ENCODE assay signal across 24 cellular contexts in the genomic region with DNA sequence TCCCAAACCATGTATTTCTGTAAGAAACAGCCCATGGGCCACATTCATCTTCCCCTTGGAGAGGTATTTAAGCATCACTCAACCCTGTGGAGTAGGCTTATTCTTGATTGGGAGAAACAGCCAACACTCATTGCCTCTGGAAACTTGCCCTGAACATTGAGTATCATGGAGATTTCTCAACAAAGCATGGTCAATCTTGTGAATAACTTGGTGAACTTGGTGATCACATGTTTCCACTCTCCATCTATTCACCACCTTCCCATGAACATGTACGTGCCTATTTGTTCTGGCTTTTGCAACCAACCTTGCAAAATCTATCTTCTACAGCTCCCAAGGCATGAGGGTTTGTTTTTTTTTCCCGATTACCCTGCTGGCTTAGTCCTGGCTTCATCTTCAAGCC.
"Had no signal": no experiment of that assay in that cellular context is flagged by ENCODE, and none has a peak within 500 bp of the region (broad histone marks: within the 10 kb centered on the region; RNA-seq: fewer than 3 reads in every experiment).

No MANE protein-coding gene starts in this region.

- H3K9me3 ChIP-seq: lower lobe of right lung, neutrophil, sigmoid colon, stomach, testis, tibial artery had no signal

- H3K36me3 Mint-ChIP-seq: immature natural killer cell; natural killer cell; stimulated activated effector memory CD8-positive, alpha-beta T cell treated with anti-CD3 and anti-CD28 coated beads, Interleukin-12 subunit alpha, Interleukin-12 subunit beta, amount 100 ng/mL, for 72 hours; type B pancreatic cell had no signal

- H3K27ac Mint-ChIP-seq: immature natural killer cell; natural killer cell; progenitor cell of endocrine pancreas; stimulated activated effector memory CD8-positive, alpha-beta T cell treated with anti-CD3 and anti-CD28 coated beads, Interleukin-12 subunit alpha, Interleukin-12 subunit beta, amount 100 ng/mL, for 72 hours; type B pancreatic cell had no signal

- H3K4me3 Mint-ChIP-seq: immature natural killer cell; natural killer cell; neural crest cell; stimulated activated effector memory CD8-positive, alpha-beta T cell treated with anti-CD3 and anti-CD28 coated beads, Interleukin-12 subunit alpha, Interleukin-12 subunit beta, amount 100 ng/mL, for 72 hours; type B pancreatic cell had no signal

- H3K27ac ChIP-seq: dorsolateral prefrontal cortex, foreskin keratinocyte, lower lobe of right lung, neutrophil, parathyroid adenoma, sigmoid colon, stomach, testis, tibial artery had no signal

- H3K4me1 ChIP-seq: foreskin keratinocyte, lower lobe of right lung, parathyroid adenoma, stomach had no signal

- H3K27me3 ChIP-seq: foreskin keratinocyte, neutrophil, sigmoid colon, stomach, testis, tibial artery had no signal

- ATAC-seq: foreskin keratinocyte; left ventricle myocardium superior; lower lobe of right lung; natural killer cell; stimulated activated effector memory CD8-positive, alpha-beta T cell treated with anti-CD3 and anti-CD28 coated beads, Interleukin-12 subunit alpha, Interleukin-12 subunit beta, amount 100 ng/mL, for 72 hours had no signal

- H2AFZ ChIP-seq: parathyroid adenoma had no signal

- H3K4me1 Mint-ChIP-seq: immature natural killer cell; natural killer cell; stimulated activated effector memory CD8-positive, alpha-beta T cell treated with anti-CD3 and anti-CD28 coated beads, Interleukin-12 subunit alpha, Interleukin-12 subunit beta, amount 100 ng/mL, for 72 hours had no signal

- H3K36me3 ChIP-seq: lower lobe of right lung, neutrophil, sigmoid colon, stomach, tibial artery had no signal

- H3K9ac ChIP-seq: parathyroid adenoma had no signal

- H3K9me3 Mint-ChIP-seq: immature natural killer cell; neural crest cell; stimulated activated effector memory CD8-positive, alpha-beta T cell treated with anti-CD3 and anti-CD28 coated beads, Interleukin-12 subunit alpha, Interleukin-12 subunit beta, amount 100 ng/mL, for 72 hours; type B pancreatic cell had no signal

- DNase-seq: dorsolateral prefrontal cortex; effector CD4-positive, alpha-beta T cell; foreskin keratinocyte; hypothalamus; immature natural killer cell; islet precursor cell; kidney glomerular epithelial cell; left ventricle myocardium superior; lower lobe of right lung; natural killer cell; sigmoid colon; stimulated activated CD4-positive, alpha-beta T cell treated with anti-CD3 and anti-CD28 coated beads, Interleukin-2, amount 100 ng/mL, for 24 hours; stimulated activated CD4-positive, alpha-beta T cell treated with anti-CD3 and anti-CD28 coated beads, Interleukin-4, amount 100 ng/mL, for 24 hours; stimulated activated naive CD4-positive, alpha-beta T cell treated with Interleukin-2 at 50 U/mL for 16 hours; stomach; substantia nigra; testis had no signal

- H3K4me3 ChIP-seq: dorsolateral prefrontal cortex, lower lobe of right lung, sigmoid colon, stomach, testis, tibial artery had no signal

- H3K79me2 ChIP-seq: parathyroid adenoma had no signal
